19 cellular contexts compared by ENCODE assay signal in the genomic region with DNA sequence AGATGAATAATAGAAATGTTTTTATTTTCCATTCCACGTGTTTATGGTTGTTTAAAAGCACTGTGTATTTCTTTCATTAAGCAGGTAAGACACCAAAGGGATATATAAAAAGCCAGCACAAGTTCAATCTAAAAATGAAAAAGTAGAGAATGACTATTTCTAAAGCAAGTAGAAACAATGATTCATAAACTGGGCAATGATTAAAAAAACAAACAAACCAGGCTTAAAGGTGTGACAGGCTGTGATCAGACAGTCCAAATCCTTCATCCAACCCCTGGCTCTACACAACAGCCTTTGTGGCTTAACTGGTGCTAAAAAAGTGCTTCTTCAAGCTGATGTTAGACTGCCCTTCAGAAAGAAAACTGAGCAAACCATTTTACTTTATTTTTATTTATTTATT. TPM values are rescaled to one million over a fixed set of nuclear protein-coding genes. Genes with fewer than 3 reads are reported as not detected.
DNase-seq lines count a peak whose midpoint lies in the region; ATAC-seq and TF ChIP-seq lines count a peak whose summit lies in the region.
"Had no signal": no experiment of that assay in that cellular context is flagged by ENCODE, and none has a peak within 500 bp of the region (broad histone marks: within the 10 kb centered on the region; RNA-seq: fewer than 3 reads in every experiment).

No MANE protein-coding gene starts in this region.

- DNase-seq in Daoy (ENCODE audit: low read depth) (peak; percentile 3), RWPE1 (ENCODE audit: low spot score) (peak; percentile 45), epithelial cell of prostate (ENCODE audit: low read depth, low spot score) (peak; percentile 41), kidney tubule cell (ENCODE audit: low spot score) (peak; percentile 36), cerebellar nuclear complex (lab: John Stamatoyannopoulos, UW) (no peak), GM19240 (ENCODE audit: insufficient read length, low spot score) (no peak)
- DNase-seq: BE2C; DMS 273 treated with DMSO at 0.1 percent for 48 hours; DMS79 treated with DMSO at 0.1 percent for 48 hours; NCI-H1417; NCI-H187; NCI-H226; NCI-H510A treated with DMSO at 0.1 percent for 48 hours; NCI-H774; NK-92 treated with Interleukin-12 subunit alpha and Interleukin-12 subunit beta, amount 100 ng/mL, for 24 hours; SJCRH30 had no signal

- CTCF ChIA-PET in RWPE1 (lab: Yijun Ruan, JAX): no interaction called here

- no peak for TF ChIP-seq CTCF in RWPE1 (conservative IDR thresholded peaks at IDR 0.05; ENCODE audit: low read depth)

- no peak for ATAC-seq in HG03196 (IDR thresholded peaks at IDR 0.05; ENCODE audit: unreplicated experiment)
- ATAC-seq: GM12878, GM23338 had no signal

- H3K27ac ChIP-seq in RWPE1 (peak overlapping the region; percentile 56), epithelial cell of prostate (peak overlapping the region; percentile 66)
- H3K27ac ChIP-seq: SJCRH30 had no signal

- POLR2A ChIA-PET in RWPE1 (lab: Yijun Ruan, JAX; ENCODE audit: low non-redundant PET): no interaction called here

RNA-seq across cellular contexts. Expression of gene TSHZ2, which starts 45.7 kb away (rescaled TPM):
- total RNA-seq in Daoy (2014; rRNA removed; shearing (Covaris generic)): 0.57 and 1.3 TPM in 2 replicates
- total RNA-seq: SJCRH30 had no signal

Comparison
In these comparisons a context has a peak if more than half of its experiments do, and no peak if none do; other contexts are left out.
1. DNase-seq: peak in Daoy (single experiment), RWPE1 (single experiment), epithelial cell of prostate (single experiment) and kidney tubule cell (single experiment); none in cerebellar nuclear complex (0 of 2) and GM19240 (single experiment).